In genomic region chr7:66627876-66628360, GRCh38 we compare ENCODE assay signal across 8 cellular contexts. TPM values are rescaled to one million over a fixed set of nuclear protein-coding genes. Genes with fewer than 3 reads are reported as not detected.
DNase-seq lines count a peak whose midpoint lies in the region; ATAC-seq, FAIRE-seq and TF ChIP-seq lines count a peak whose summit lies in the region.

No MANE protein-coding gene starts in this region.

- peak overlapping the region; percentile 86 for H3K27ac Mint-ChIP-seq in memory B cell

- H3K36me3 ChIP-seq in BJ (ENCODE audit: control insufficient read depth, insufficient read depth, low read length) (no peaks in the 10 kb centered on the region; the same call in 1 of the 2 replicates), bronchial epithelial cell (ENCODE audit: control insufficient read depth, insufficient read depth, low read length) (no peaks in the 10 kb centered on the region), uterus (no peaks in the 10 kb centered on the region)

- peaks cover 36% of the 10 kb centered on the region for H3K4me1 Mint-ChIP-seq in memory B cell

- DNase-seq in BJ (ENCODE audit: low read depth): no peak
- DNase-seq in Jurkat, Clone E6-1 (ENCODE audit: low read depth, low spot score): no peak
- no peak for DNase-seq in bronchial epithelial cell (ENCODE audit: low read depth)
- DNase-seq in memory B cell (ENCODE audit: low spot score in 2 of 2): no peak
- no peak for DNase-seq in uterus
- no peak for DNase-seq in NCI-H2081 (lab: John Stamatoyannopoulos, UW)
- DNase-seq in iPS-NIHi7 (ENCODE audit: extremely low spot score): no peak

- no peaks in the 10 kb centered on the region for H3K9me3 Mint-ChIP-seq in memory B cell

- H3K27ac ChIP-seq in uterus: peak overlapping the region; percentile 96 to 98

- H3K36me3 Mint-ChIP-seq in memory B cell: peaks cover 4% of the 10 kb centered on the region

- TF ChIP-seq CTCF in BJ (IDR thresholded peaks at IDR 0.05; ENCODE audit: insufficient read depth, low read depth, low read length): no peak
- TF ChIP-seq CTCF in bronchial epithelial cell (IDR thresholded peaks at IDR 0.05; ENCODE audit: insufficient read depth, low read length, severe bottlenecking): no peak
- TF ChIP-seq CTCF in uterus (IDR thresholded peaks at IDR 0.05): no peak

- TF ChIP-seq POLR2A in uterus (IDR thresholded peaks at IDR 0.05): no peak

- H3K4me3 ChIP-seq in BJ (ENCODE audit: low read depth, low read length) (peak overlapping the region; percentile 84), bronchial epithelial cell (ENCODE audit: low read depth, low read length) (peak overlapping the region; percentile 87), uterus (peak overlapping the region; percentile 57 to 79)
- H3K4me3 ChIP-seq in Jurkat, Clone E6-1 (ENCODE audit: low read length): peak overlapping the region; percentile 82

- POLR2A ChIA-PET in BJ (lab: Charles Lee): no interaction called here

- FAIRE-seq in bronchial epithelial cell (lab: Jason Lieb, UNC): no peak

- CTCF ChIA-PET in BJ (lab: Yijun Ruan, JAX): interaction anchor here (1.1 kb wide), 1 partner anchor 70 kb away, joined by 3 read pairs; no protein-coding TSS in a partner anchor

- no peaks in the 10 kb centered on the region for H3K9me3 ChIP-seq in uterus

- no peaks in the 10 kb centered on the region for H3K27me3 ChIP-seq in BJ (ENCODE audit: control insufficient read depth, insufficient read depth, low read length)
- H3K27me3 ChIP-seq in bronchial epithelial cell (ENCODE audit: control insufficient read depth, insufficient read depth, low read length): no peaks in the 10 kb centered on the region
- H3K27me3 ChIP-seq in uterus: no peaks in the 10 kb centered on the region

- peaks cover 0 to 11% of the 10 kb centered on the region in 2 donors for H3K4me1 ChIP-seq in uterus

- ATAC-seq in GM21360 (IDR thresholded peaks at IDR 0.05; ENCODE audit: unreplicated experiment): peak; percentile 2
- no peak for ATAC-seq in memory B cell (ENCODE audit: low read depth)

- no peaks in the 10 kb centered on the region for H3K27me3 Mint-ChIP-seq in memory B cell

- H3K4me3 Mint-ChIP-seq in memory B cell: peak overlapping the region; percentile 84

- intact Hi-C loops in uterus (cut with DNase I; ENCODE audit: low total_unique reads): loop anchor here (10.0 kb wide), 1 partner anchor 73 kb away; no protein-coding TSS in a partner anchor

RNA-seq across cellular contexts. Expression of gene KCTD7, which starts 0.8 kb away (rescaled TPM):
- 13.5 and 21.0 TPM in 2 replicates for polyA plus RNA-seq in BJ (2011; rRNA removed)
- polyA minus RNA-seq in BJ (2011; rRNA and poly(A)+ RNA removed): 11.0 and 14.1 TPM in 2 replicates
- 9.6 TPM for polyA plus RNA-seq in Jurkat, Clone E6-1 (2012; ENCODE audit: insufficient read depth, insufficient read length)
- 3.2 and 5.0 TPM in 2 replicates for total RNA-seq in bronchial epithelial cell
- 10 to 100 TPM in 3 of 4 donors, 1 to 10 TPM in 1; 8.7 to 23.5 (median 17.8) TPM for total RNA-seq in uterus
